Comparison of ENCODE assay signal across 8 cellular contexts in the genomic region with DNA sequence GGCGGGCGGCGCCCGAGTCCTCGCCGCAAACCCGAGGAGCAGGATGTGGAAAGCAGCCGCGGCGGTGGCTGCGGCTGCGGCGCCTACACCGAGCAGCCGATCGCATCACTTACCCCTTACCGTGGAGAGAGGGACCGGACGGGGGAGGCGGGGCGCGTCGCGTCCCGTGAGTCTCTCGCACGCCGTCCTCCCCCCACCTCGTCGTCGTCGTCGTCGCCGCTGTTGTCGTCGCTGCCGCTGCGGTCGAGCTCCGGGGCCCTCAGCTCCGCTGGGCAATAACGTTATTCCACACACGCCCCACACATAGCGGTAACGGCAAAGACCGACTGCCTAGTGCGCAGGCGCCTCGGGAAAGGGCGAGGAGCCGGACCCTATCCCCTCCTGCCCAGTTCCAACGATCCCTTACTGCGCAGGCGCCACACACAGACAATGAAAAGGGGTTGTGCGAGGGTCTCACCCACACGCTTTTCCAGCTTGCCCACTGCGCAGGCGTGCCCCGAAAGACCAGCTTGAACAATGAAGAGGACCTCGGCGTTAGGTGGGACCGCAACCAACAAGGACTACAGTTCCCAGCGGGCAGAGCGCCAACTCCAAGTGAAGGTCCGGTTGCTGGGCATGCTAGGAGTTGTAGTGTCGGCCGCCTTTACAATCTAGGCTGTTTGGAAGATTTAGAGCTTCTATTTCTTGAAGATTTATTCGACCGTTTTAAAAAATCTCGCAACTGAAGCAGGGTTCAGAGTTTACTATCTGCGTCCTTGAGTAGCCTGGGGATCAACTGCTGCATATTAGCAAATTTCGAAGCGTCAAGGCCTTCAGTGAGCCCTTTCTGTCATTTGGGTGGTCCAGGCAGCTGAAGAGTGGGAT. TPM values are rescaled to one million over a fixed set of nuclear protein-coding genes. Genes with fewer than 3 reads are reported as not detected.
A peak's percentile ranks its signal among the peaks of the same experiment; 100 is the strongest.
DNase-seq lines count a peak whose midpoint lies in the region; ATAC-seq and TF ChIP-seq lines count a peak whose summit lies in the region.

Gene CEP170, minus strand, starts transcription at position 355 of the 864 bp plus-strand sequence. CDS start 30,001 bp downstream, outside the sequence.

- DNase-seq in GM12864 (ENCODE audit: low read depth) = peak; percentile 95
- peak; percentile 100 for DNase-seq in NCI-H128 (lab: John Stamatoyannopoulos, UW; ENCODE audit: unreplicated experiment)
- DNase-seq in T follicular helper cell (ENCODE audit: low read depth) = peak; percentile 81
- DNase-seq in heart right ventricle = peak; percentile 92 to 96
- DNase-seq in posterior vena cava (ENCODE audit: low spot score) = peak; percentile 97
- peak; percentile 97 for DNase-seq in upper lobe of right lung

- WGBS in adipose tissue, 3 donors = 0% methylated on average over 48 to 74 of the region's 74 CpGs
- WGBS in heart right ventricle, 2 donors = 0% methylated on average over 70 to 74 of the region's 74 CpGs

- H3K4me3 ChIP-seq in GM12864 (ENCODE audit: low read depth, low read length) (peak within 1 kb of the TSS; percentile 99), heart right ventricle (peak within 1 kb of the TSS; percentile 69 to 95 (median 86)), upper lobe of right lung (peak within 1 kb of the TSS; percentile 82)

- H3K9me3 ChIP-seq in heart right ventricle (no peaks in the 10 kb centered on the region), upper lobe of right lung (no peaks in the 10 kb centered on the region)

- H3K27ac ChIP-seq in adipose tissue (ENCODE audit: low read depth, low read length) (peak within 1 kb of the TSS; percentile 93), heart right ventricle (peak within 1 kb of the TSS; percentile 87 to 99 (median 97)), upper lobe of right lung (peak within 1 kb of the TSS; percentile 96)

- intact Hi-C loops in heart right ventricle (cut with DNase I) = loop anchor here in 1 of 10 donors (5.0 kb wide), 1 partner anchor 38 kb away; no protein-coding TSS in a partner anchor
- intact Hi-C loops in posterior vena cava (cut with DNase I) = no loop called here
- intact Hi-C loops in upper lobe of right lung (cut with DNase I) = no loop called here

- ATAC-seq in HG02678 (IDR thresholded peaks at IDR 0.05; ENCODE audit: unreplicated experiment) = peak; percentile 55
- ATAC-seq in heart right ventricle = peak; percentile 75 to 92 (median 82)
- peak; percentile 83 for ATAC-seq in upper lobe of right lung

- H3K36me3 ChIP-seq in heart right ventricle (no peaks in the 10 kb centered on the region), upper lobe of right lung (no peaks in the 10 kb centered on the region)

- no peaks in the 10 kb centered on the region for H3K27me3 ChIP-seq in heart right ventricle
- H3K27me3 ChIP-seq in upper lobe of right lung = no peaks in the 10 kb centered on the region

- TF ChIP-seq CTCF in GM12864 (IDR thresholded peaks at IDR 0.05; ENCODE audit: low read depth, low read length, missing control alignments) (no peak), heart right ventricle (IDR thresholded peaks at IDR 0.05) (no peak), upper lobe of right lung (IDR thresholded peaks at IDR 0.05) (no peak)

- H3K4me1 ChIP-seq in heart right ventricle (peaks cover 0 to 61% (median 49%) of the 10 kb centered on the region in 9 donors), upper lobe of right lung (peaks cover 31% of the 10 kb centered on the region)

RNA-seq across cellular contexts. Expression of gene CEP170, which starts in this region (rescaled TPM):
- polyA plus RNA-seq in adipose tissue (10 to 100 TPM in 2 of 3 donors, 1 to 10 TPM in 1; 2.7 to 19.5 (median 14.0) TPM), heart right ventricle (10 to 100 TPM in 1 of 2 donors, 1 to 10 TPM in 1; 7.3 to 35.4 TPM)
- total RNA-seq in heart right ventricle (10 to 100 TPM; 37.2 to 75.5 (median 56.0) TPM), posterior vena cava (10 to 100 TPM; 73.7 to 77.0 TPM), upper lobe of right lung (86.5 TPM)

Comparison
In these comparisons a context has a peak if more than half of its experiments do, and no peak if none do; other contexts are left out.
1. Peak in every context shown above with its lines: DNase-seq, ATAC-seq, H3K4me3 ChIP-seq and H3K27ac ChIP-seq.